Comparison of ENCODE assay signal across 1 cellular context in the genomic region with DNA sequence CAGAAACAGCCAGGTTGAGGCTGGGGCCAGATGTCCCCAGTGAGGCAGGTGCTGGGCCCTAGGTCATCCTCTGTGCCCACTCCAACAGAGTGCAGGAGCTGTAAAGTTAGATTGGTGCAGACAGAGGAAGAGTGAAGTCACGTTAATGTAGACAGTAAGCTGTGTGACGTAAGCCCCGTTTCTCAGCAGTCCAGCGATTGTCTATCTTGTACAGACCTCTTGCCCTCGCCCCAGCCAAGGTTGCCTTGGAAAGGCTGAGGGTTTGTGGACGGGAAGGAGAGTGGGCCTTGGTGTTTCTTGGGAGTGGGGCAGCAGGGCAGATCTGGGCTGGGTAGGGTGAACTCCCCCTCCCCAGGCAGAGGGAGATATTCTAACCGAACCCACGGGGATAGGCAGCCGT.
TF ChIP-seq lines count a peak whose summit lies in the region.

No MANE protein-coding gene starts in this region.

TF ChIP-seq in WTC11, 78 proteins besides CTCF, POLR2A, EP300 and RAD21 (continued from another document):
- TF ChIP-seq, protein P1, sequence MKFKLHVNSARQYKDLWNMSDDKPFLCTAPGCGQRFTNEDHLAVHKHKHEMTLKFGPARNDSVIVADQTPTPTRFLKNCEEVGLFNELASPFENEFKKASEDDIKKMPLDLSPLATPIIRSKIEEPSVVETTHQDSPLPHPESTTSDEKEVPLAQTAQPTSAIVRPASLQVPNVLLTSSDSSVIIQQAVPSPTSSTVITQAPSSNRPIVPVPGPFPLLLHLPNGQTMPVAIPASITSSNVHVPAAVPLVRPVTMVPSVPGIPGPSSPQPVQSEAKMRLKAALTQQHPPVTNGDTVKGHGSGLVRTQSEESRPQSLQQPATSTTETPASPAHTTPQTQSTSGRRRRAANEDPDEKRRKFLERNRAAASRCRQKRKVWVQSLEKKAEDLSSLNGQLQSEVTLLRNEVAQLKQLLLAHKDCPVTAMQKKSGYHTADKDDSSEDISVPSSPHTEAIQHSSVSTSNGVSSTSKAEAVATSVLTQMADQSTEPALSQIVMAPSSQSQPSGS (CRISPR knock-in tag; IDR thresholded peaks at IDR 0.05; ENCODE audit: borderline replicate concordance, low read depth), result no peak
